ENCODE assay signal across 9 cellular contexts in genomic region chr1:88935522-88936222, GRCh38. TPM values are rescaled to one million over a fixed set of nuclear protein-coding genes. Genes with fewer than 3 reads are reported as not detected.
A peak's percentile ranks its signal among the peaks of the same experiment; 100 is the strongest.
DNase-seq lines count a peak whose midpoint lies in the region; TF ChIP-seq lines count a peak whose summit lies in the region.
"Had no signal": no experiment of that assay in that cellular context is flagged by ENCODE, and none has a peak within 500 bp of the region (broad histone marks: within the 10 kb centered on the region; RNA-seq: fewer than 3 reads in every experiment).

No MANE protein-coding gene starts in this region.

- no peaks in the 10 kb centered on the region for H3K4me1 Mint-ChIP-seq in activated naive CD4-positive, alpha-beta T cell treated with anti-CD3 and anti-CD28 coated beads for 36 hours (ENCODE audit: low read depth)

- CTCF ChIA-PET in activated naive CD4-positive, alpha-beta T cell treated with anti-CD3 and anti-CD28 coated beads for 36 hours (lab: Charles Lee): interaction anchor here (0.6 to 2.2 kb wide), 3 partner anchors 10 to 38 kb away, joined by 3 to 7 read pairs (median 4); no protein-coding TSS in a partner anchor

- H3K4me3 ChIP-seq in fibroblast of the aortic adventitia (ENCODE audit: low read depth, low read length): no peak overlapping the region
- H3K4me3 ChIP-seq in retinal pigment epithelial cell (ENCODE audit: low read length): no peak overlapping the region

- peak; percentile 9 for DNase-seq in activated naive CD4-positive, alpha-beta T cell treated with anti-CD3 and anti-CD28 coated beads for 36 hours
- DNase-seq in activated naive CD4-positive, alpha-beta T cell treated with Interleukin-2 at 50 U/mL for 16 hours: no peak
- DNase-seq in SK-N-DZ (ENCODE audit: low spot score) (peak; percentile 32), fibroblast of the aortic adventitia (ENCODE audit: low read depth) (peak; percentile 63), retinal pigment epithelial cell (ENCODE audit: low read depth) (no peak)
- DNase-seq in stimulated activated CD8-positive, alpha-beta memory T cell treated with anti-CD3 and anti-CD28 coated beads, Interleukin-4, amount 100 ng/mL, for 48 hours: no peak
- no peak for DNase-seq in stimulated activated CD4-positive, alpha-beta T cell treated with anti-CD3 and anti-CD28 coated beads, Interleukin-12 subunit alpha, Interleukin-12 subunit beta, amount 100 ng/mL, for 4 hours
- DNase-seq: activated naive CD8-positive, alpha-beta T cell treated with anti-CD3 and anti-CD28 coated beads, Interleukin-2, amount 10 ng/mL, durations not matched to agents 7 days and 5 days had no signal

- no peak overlapping the region for H3K27ac Mint-ChIP-seq in activated naive CD4-positive, alpha-beta T cell treated with anti-CD3 and anti-CD28 coated beads for 36 hours
- H3K27ac Mint-ChIP-seq: activated naive CD8-positive, alpha-beta T cell treated with anti-CD3 and anti-CD28 coated beads, Interleukin-2, amount 10 ng/mL, durations not matched to agents 7 days and 5 days had no signal

- peaks cover 52% of the 10 kb centered on the region for H3K36me3 Mint-ChIP-seq in activated naive CD4-positive, alpha-beta T cell treated with anti-CD3 and anti-CD28 coated beads for 36 hours (ENCODE audit: low read depth)

- TF ChIP-seq CTCF in LNCAP (IDR thresholded peaks at IDR 0.05) (peak; percentile 71), fibroblast of the aortic adventitia (IDR thresholded peaks at IDR 0.05; ENCODE audit: insufficient read depth, low read length) (peak; percentile 56), retinal pigment epithelial cell (conservative IDR thresholded peaks at IDR 0.05; ENCODE audit: low read depth, low read length) (peak; percentile 58)

- H3K4me3 Mint-ChIP-seq in activated naive CD4-positive, alpha-beta T cell treated with anti-CD3 and anti-CD28 coated beads for 36 hours: no peak overlapping the region
- H3K4me3 Mint-ChIP-seq: activated naive CD8-positive, alpha-beta T cell treated with anti-CD3 and anti-CD28 coated beads, Interleukin-2, amount 10 ng/mL, durations not matched to agents 7 days and 5 days had no signal

- no peaks in the 10 kb centered on the region for H3K27me3 Mint-ChIP-seq in activated naive CD4-positive, alpha-beta T cell treated with anti-CD3 and anti-CD28 coated beads for 36 hours (ENCODE audit: low read depth)
- H3K27me3 Mint-ChIP-seq: activated naive CD8-positive, alpha-beta T cell treated with anti-CD3 and anti-CD28 coated beads, Interleukin-2, amount 10 ng/mL, durations not matched to agents 7 days and 5 days had no signal

- intact Hi-C loops in activated naive CD4-positive, alpha-beta T cell treated with anti-CD3 and anti-CD28 coated beads for 36 hours (cut with micrococcal nuclease): loop anchor here (1.0 to 5.0 kb wide), 4 partner anchors 133 to 520 kb away; no protein-coding TSS in a partner anchor

- H3K9me3 Mint-ChIP-seq in activated naive CD4-positive, alpha-beta T cell treated with anti-CD3 and anti-CD28 coated beads for 36 hours: no peaks in the 10 kb centered on the region
- H3K9me3 Mint-ChIP-seq: activated naive CD8-positive, alpha-beta T cell treated with anti-CD3 and anti-CD28 coated beads, Interleukin-2, amount 10 ng/mL, durations not matched to agents 7 days and 5 days had no signal

RNA-seq across cellular contexts. Expression of gene GTF2B, which starts 44.3 kb away (rescaled TPM):
- 10 to 100 TPM; 35.2 to 36.1 TPM for total RNA-seq in activated naive CD4-positive, alpha-beta T cell treated with anti-CD3 and anti-CD28 coated beads for 36 hours
- polyA plus RNA-seq in SK-N-DZ (2014; cell fraction: cytosol; rRNA removed): 43.9 and 48.8 TPM in 2 replicates
- polyA plus RNA-seq in SK-N-DZ (2014; cell fraction: nucleus; rRNA removed): 26.5 and 31.1 TPM in 2 replicates
- 14.1 and 36.7 TPM in 2 replicates for total RNA-seq in fibroblast of the aortic adventitia (ENCODE audit: low replicate concordance)

RNA-seq across cellular contexts. Expression of gene KYAT3, which starts 56.8 kb away (rescaled TPM):
- 10 to 100 TPM; 52.4 to 56.4 TPM for total RNA-seq in activated naive CD4-positive, alpha-beta T cell treated with anti-CD3 and anti-CD28 coated beads for 36 hours
- polyA plus RNA-seq in SK-N-DZ (2014; cell fraction: cytosol; rRNA removed): 22.7 and 24.3 TPM in 2 replicates
- 21.3 and 23.1 TPM in 2 replicates for polyA plus RNA-seq in SK-N-DZ (2014; cell fraction: nucleus; rRNA removed)
- total RNA-seq in fibroblast of the aortic adventitia (ENCODE audit: low replicate concordance): 23.0 and 44.2 TPM in 2 replicates

RNA-seq across cellular contexts. Expression of gene RBMXL1, which starts 56.8 kb away (rescaled TPM):
- total RNA-seq in activated naive CD4-positive, alpha-beta T cell treated with anti-CD3 and anti-CD28 coated beads for 36 hours: 10 to 100 TPM; 20.7 to 22.0 TPM
- 11.6 and 13.9 TPM in 2 replicates for polyA plus RNA-seq in SK-N-DZ (2014; cell fraction: cytosol; rRNA removed)
- 7.5 and 8.2 TPM in 2 replicates for polyA plus RNA-seq in SK-N-DZ (2014; cell fraction: nucleus; rRNA removed)
- 13.7 and 15.8 TPM in 2 replicates for total RNA-seq in fibroblast of the aortic adventitia (ENCODE audit: low replicate concordance)

Comparison
In these comparisons a context has a peak if more than half of its experiments do, and no peak if none do; other contexts are left out.
1. DNase-seq: peak in activated naive CD4-positive, alpha-beta T cell treated with anti-CD3 and anti-CD28 coated beads for 36 hours (single experiment), SK-N-DZ (single experiment) and fibroblast of the aortic adventitia (single experiment); none in activated naive CD4-positive, alpha-beta T cell treated with Interleukin-2 at 50 U/mL for 16 hours (single experiment), retinal pigment epithelial cell (single experiment), stimulated activated CD8-positive, alpha-beta memory T cell treated with anti-CD3 and anti-CD28 coated beads, Interleukin-4, amount 100 ng/mL, for 48 hours (single experiment) and stimulated activated CD4-positive, alpha-beta T cell treated with anti-CD3 and anti-CD28 coated beads, Interleukin-12 subunit alpha, Interleukin-12 subunit beta, amount 100 ng/mL, for 4 hours (single experiment).
2. Peak in every context shown above with its lines, with median percentiles within 50 percentile points of each other: CTCF ChIP-seq.